ENCODE assay signal across 8 cellular contexts in the genomic region with DNA sequence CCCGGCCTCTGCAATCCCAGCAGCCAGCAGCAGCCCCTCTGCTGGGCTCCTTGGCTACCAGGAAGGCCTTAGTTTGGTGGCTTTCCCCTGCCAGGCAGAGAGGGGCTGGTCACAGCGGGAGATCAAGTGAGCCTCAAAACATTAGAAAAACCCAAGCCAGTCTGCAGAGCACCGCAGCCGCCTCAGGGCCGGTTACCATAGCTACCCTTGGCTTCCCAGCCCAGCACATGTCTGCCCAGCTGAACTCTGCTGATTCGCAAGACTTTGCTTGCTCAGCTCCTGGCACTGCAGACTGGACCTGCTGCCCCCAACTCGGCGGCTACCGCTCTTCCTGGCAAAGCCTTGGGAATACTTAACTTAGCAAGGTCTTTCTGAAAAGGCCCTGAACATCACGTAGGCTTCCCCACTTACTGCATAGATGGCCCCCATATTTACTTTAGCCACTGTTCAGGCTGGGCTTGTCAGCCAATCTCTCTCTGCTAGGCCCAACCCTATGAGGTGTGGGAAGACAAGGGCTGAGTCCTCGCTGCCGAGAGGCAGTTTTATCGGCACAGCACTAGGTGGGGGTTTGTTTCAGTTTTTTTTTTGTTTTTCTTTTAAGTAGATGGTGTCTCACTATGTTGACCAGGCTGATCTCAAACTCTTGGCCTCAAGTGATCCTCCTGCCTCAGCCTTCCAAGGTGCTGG. TPM values are rescaled to one million over a fixed set of nuclear protein-coding genes. Genes with fewer than 3 reads are reported as not detected.
DNase-seq lines count a peak whose midpoint lies in the region; ATAC-seq and TF ChIP-seq lines count a peak whose summit lies in the region.

No MANE protein-coding gene starts in this region.

- intact Hi-C loops in CD4-positive, alpha-beta memory T cell (cut with micrococcal nuclease): no loop called here

- peaks cover under 1% of the 10 kb centered on the region for H3K36me3 ChIP-seq in CD4-positive, alpha-beta memory T cell (ENCODE audit: insufficient read depth, low read length)
- H3K36me3 ChIP-seq in Peyer's patch: peaks cover 0 to 8% (median 0%) of the 10 kb centered on the region in 3 donors
- H3K36me3 ChIP-seq in suprapubic skin: peaks cover 2% of the 10 kb centered on the region

- TF ChIP-seq POLR2A in Peyer's patch (IDR thresholded peaks at IDR 0.05): no peak
- no peak for TF ChIP-seq POLR2A in suprapubic skin (IDR thresholded peaks at IDR 0.05)

- POLR2A ChIA-PET in CD4-positive, alpha-beta memory T cell (lab: Charles Lee; ENCODE audit: partially characterized antibody): interaction anchor here (0.6 kb wide), 1 partner anchor 121 kb away, joined by 3 read pairs; no protein-coding TSS in a partner anchor

- H3K4me1 Mint-ChIP-seq in CD4-positive, alpha-beta memory T cell: peaks cover 0 to 4% (median 2%) of the 10 kb centered on the region in 4 donors

- H3K27me3 Mint-ChIP-seq in CD4-positive, alpha-beta memory T cell: no peaks in the 10 kb centered on the region

- WGBS in suprapubic skin: 24% methylated on average over 5 of the region's 13 CpGs

- H3K4me1 ChIP-seq in CD4-positive, alpha-beta memory T cell (ENCODE audit: insufficient read depth, low read length): no peaks in the 10 kb centered on the region
- no peaks in the 10 kb centered on the region for H3K4me1 ChIP-seq in Peyer's patch
- H3K4me1 ChIP-seq in suprapubic skin: peaks cover 20% of the 10 kb centered on the region

- TF ChIP-seq EP300 in suprapubic skin (IDR thresholded peaks at IDR 0.05): no peak

- no peak overlapping the region for H3K4me3 ChIP-seq in CD4-positive, alpha-beta memory T cell (ENCODE audit: low read length in 2 of 2)
- H3K4me3 ChIP-seq in Peyer's patch: no peak overlapping the region
- H3K4me3 ChIP-seq in suprapubic skin: no peak overlapping the region

- H3K27ac ChIP-seq in CD4-positive, alpha-beta memory T cell (ENCODE audit: low read depth, low read length): no peak overlapping the region
- H3K27ac ChIP-seq in Peyer's patch (no peak overlapping the region), suprapubic skin (no peak overlapping the region)

- TF ChIP-seq CTCF in Peyer's patch (IDR thresholded peaks at IDR 0.05) (no peak), suprapubic skin (IDR thresholded peaks at IDR 0.05) (no peak)

- no peaks in the 10 kb centered on the region for H3K27me3 ChIP-seq in CD4-positive, alpha-beta memory T cell (ENCODE audit: insufficient read depth, low read length)
- H3K27me3 ChIP-seq in Peyer's patch (no peaks in the 10 kb centered on the region), suprapubic skin (no peaks in the 10 kb centered on the region)

- H3K9me3 Mint-ChIP-seq in CD4-positive, alpha-beta memory T cell: no peaks in the 10 kb centered on the region

- H3K27ac Mint-ChIP-seq in CD4-positive, alpha-beta memory T cell: peak overlapping the region in 4 of 7 donors; percentile 15 to 81 (median 42)

- H3K9me3 ChIP-seq in CD4-positive, alpha-beta memory T cell (ENCODE audit: control insufficient read depth in 1 of 2, low read length in 2 of 2): no peaks in the 10 kb centered on the region
- H3K9me3 ChIP-seq in Peyer's patch (no peaks in the 10 kb centered on the region), suprapubic skin (no peaks in the 10 kb centered on the region)

- CTCF ChIA-PET in CD4-positive, alpha-beta memory T cell (lab: Charles Lee; ENCODE audit: partially characterized antibody): interaction anchor here (1.7 to 4.2 kb wide), 2 partner anchors 29 to 34 kb away, joined by 6 to 19 read pairs; a partner anchor contains a TSS

- ATAC-seq in GM21526 (IDR thresholded peaks at IDR 0.05; ENCODE audit: low FRiP score, unreplicated experiment) (no peak), GM18519 (IDR thresholded peaks at IDR 0.05; ENCODE audit: low FRiP score, unreplicated experiment) (no peak)

- DNase-seq in CD4-positive, alpha-beta memory T cell: no peak
- DNase-seq in NCI-H2081 treated with DMSO at 0.1 percent for 48 hours (lab: John Stamatoyannopoulos, UW) (peak; percentile 3), ecto neural progenitor cell (ENCODE audit: low spot score) (peak; percentile 88), myocyte (ENCODE audit: low read depth) (peak; percentile 77), Peyer's patch (no peak), suprapubic skin (ENCODE audit: low spot score in 2 of 2) (no peak)

- H3K36me3 Mint-ChIP-seq in CD4-positive, alpha-beta memory T cell: peaks cover 9 to 13% of the 10 kb centered on the region in 2 donors

- H3K4me3 Mint-ChIP-seq in CD4-positive, alpha-beta memory T cell: no peak overlapping the region

RNA-seq across cellular contexts. Expression of a gene that starts 28.6 kb away (rescaled TPM):
- total RNA-seq in CD4-positive, alpha-beta memory T cell: 10 to 100 TPM; 10.4 to 11.8 TPM
- 1 to 10 TPM; 1.7 to 2.0 TPM for polyA plus RNA-seq in CD4-positive, alpha-beta memory T cell
- total RNA-seq in myocyte (52.4 and 88.3 TPM in 2 replicates), Peyer's patch (10 to 100 TPM; 17.7 to 56.9 (median 45.4) TPM), suprapubic skin (100 to 1,000 TPM in 2 of 4 donors, 10 to 100 TPM in 2; 76.3 to 347 (median 107) TPM)
- 78.1 TPM for polyA plus RNA-seq in myocyte (2012)

RNA-seq across cellular contexts. Expression of a gene that starts 34.2 kb away (rescaled TPM):
- 10 to 100 TPM; 59.9 to 60.9 TPM for total RNA-seq in CD4-positive, alpha-beta memory T cell
- 10 to 100 TPM; 12.7 to 32.6 TPM for polyA plus RNA-seq in CD4-positive, alpha-beta memory T cell
- 22.8 and 25.4 TPM in 2 replicates for total RNA-seq in myocyte
- polyA plus RNA-seq in myocyte (2012): 9.4 TPM
- 10 to 100 TPM; 19.0 to 28.0 (median 22.5) TPM for total RNA-seq in Peyer's patch
- 10 to 100 TPM; 19.4 to 33.6 (median 27.5) TPM for total RNA-seq in suprapubic skin

RNA-seq across cellular contexts. Expression of a gene that starts 35.0 kb away (rescaled TPM):
- total RNA-seq in CD4-positive, alpha-beta memory T cell: not detected
- not detected for polyA plus RNA-seq in CD4-positive, alpha-beta memory T cell
- 7.5 and 8.0 TPM in 2 replicates for total RNA-seq in myocyte
- 4.8 TPM for polyA plus RNA-seq in myocyte (2012)
- not detected for total RNA-seq in Peyer's patch
- under 1 TPM in 2 of 4 donors, not detected in 2; 0.40 to 0.45 TPM for total RNA-seq in suprapubic skin

RNA-seq across cellular contexts. Expression of a gene that starts 54.1 kb away (rescaled TPM):
- total RNA-seq in CD4-positive, alpha-beta memory T cell: 100 to 1,000 TPM; 392 to 415 TPM
- polyA plus RNA-seq in CD4-positive, alpha-beta memory T cell: 10 to 100 TPM; 28.9 to 60.7 TPM
- total RNA-seq in myocyte (24.4 and 38.2 TPM in 2 replicates), Peyer's patch (10 to 100 TPM; 31.0 to 88.4 (median 61.5) TPM), suprapubic skin (100 to 1,000 TPM in 2 of 4 donors, 10 to 100 TPM in 2; 66.8 to 411 (median 99.5) TPM)
- 38.4 TPM for polyA plus RNA-seq in myocyte (2012)

RNA-seq across cellular contexts. Expression of a gene that starts 59.7 kb away (rescaled TPM):
- 10 to 100 TPM; 62.6 to 70.7 TPM for total RNA-seq in CD4-positive, alpha-beta memory T cell
- polyA plus RNA-seq in CD4-positive, alpha-beta memory T cell: 10 to 100 TPM; 18.4 to 23.9 TPM
- total RNA-seq in myocyte (14.0 and 17.5 TPM in 2 replicates), Peyer's patch (10 to 100 TPM; 27.0 to 80.9 (median 38.2) TPM), suprapubic skin (10 to 100 TPM; 17.8 to 26.7 (median 21.6) TPM)
- polyA plus RNA-seq in myocyte (2012): 19.9 TPM

Comparison
In these comparisons a context has a peak if more than half of its experiments do, and no peak if none do; other contexts are left out.
1. DNase-seq: peak in NCI-H2081 treated with DMSO at 0.1 percent for 48 hours (single experiment), ecto neural progenitor cell (single experiment) and myocyte (single experiment); none in CD4-positive, alpha-beta memory T cell (0 of 5), Peyer's patch (0 of 3) and suprapubic skin (0 of 2).